In genomic region chr5:55624841-55625602, GRCh38 we compare ENCODE assay signal across 20 cellular contexts.
DNase-seq lines count a peak whose midpoint lies in the region; ATAC-seq and TF ChIP-seq lines count a peak whose summit lies in the region.
"Had no signal": no experiment of that assay in that cellular context is flagged by ENCODE, and none has a peak within 500 bp of the region (broad histone marks: within the 10 kb centered on the region; RNA-seq: fewer than 3 reads in every experiment).

No MANE protein-coding gene starts in this region.

- 0 out of 2 replicates have a peak, but pooled peaks cover 3% of the 10 kb centered on the region for H3F3A ChIP-seq in GM23338 (replicated peaks; ENCODE audit: low read depth)
- H3F3A ChIP-seq in smooth muscle cell (ENCODE audit: low read depth): peaks cover 8% of the 10 kb centered on the region

- H3K9me3 Mint-ChIP-seq in GM23338 (no peaks in the 10 kb centered on the region), brain (no peaks in the 10 kb centered on the region)
- H3K9me3 Mint-ChIP-seq: activated CD4-positive, alpha-beta T cell treated with anti-CD3 and anti-CD28 coated beads, Interleukin-2, amount 10 ng/mL, durations not matched to agents 24 days and 14 days; natural killer cell; stimulated activated naive CD8-positive, alpha-beta T cell treated with anti-CD3 and anti-CD28 coated beads, Interleukin-15, Interleukin-2, amounts not matched to agents 100 ng/mL and 50 ng/mL, for 24 hours had no signal

- 70% methylated on average over 8 of the region's 8 CpGs for WGBS in right lobe of liver (ENCODE audit: insufficient coverage, low coverage, low lambda C conversion rate, missing lambda C conversion rate)
- 43% methylated on average over 8 of the region's 8 CpGs for WGBS in smooth muscle cell (ENCODE audit: low lambda C conversion rate)

- no peaks in the 10 kb centered on the region for H3K79me2 ChIP-seq in GM23338 (replicated peaks; ENCODE audit: insufficient read depth)
- no peaks in the 10 kb centered on the region for H3K79me2 ChIP-seq in smooth muscle cell (ENCODE audit: low read depth)

- no peaks in the 10 kb centered on the region for H3K9me3 ChIP-seq in right lobe of liver
- H3K9me3 ChIP-seq in smooth muscle cell (replicated peaks; ENCODE audit: low read depth): no peaks in the 10 kb centered on the region
- H3K9me3 ChIP-seq: Peyer's patch, SK-N-SH had no signal

- peak overlapping the region; percentile 69 for H3K4me2 ChIP-seq in GM23338
- H3K4me2 ChIP-seq in smooth muscle cell: peak overlapping the region; percentile 15
- H3K4me2 ChIP-seq: KMS-11, SK-N-SH had no signal

- peak overlapping the region; percentile 50 for H3K4me3 Mint-ChIP-seq in GM23338
- H3K4me3 Mint-ChIP-seq in brain: no peak overlapping the region
- H3K4me3 Mint-ChIP-seq: natural killer cell; stimulated activated naive CD8-positive, alpha-beta T cell treated with anti-CD3 and anti-CD28 coated beads, Interleukin-15, Interleukin-2, amounts not matched to agents 100 ng/mL and 50 ng/mL, for 24 hours had no signal

- TF ChIP-seq POLR2A in right lobe of liver (IDR thresholded peaks at IDR 0.05): no peak

- H3K4me1 ChIP-seq in GM23338 (ENCODE audit: insufficient read depth) (peaks cover 44% of the 10 kb centered on the region), right lobe of liver (peaks cover 0 to 52% (median 19%) of the 10 kb centered on the region in 4 donors), smooth muscle cell (ENCODE audit: low read depth) (peaks cover 36% of the 10 kb centered on the region)
- H3K4me1 ChIP-seq: foreskin keratinocyte had no signal

- ATAC-seq in GM23338 (peak; percentile 59), right lobe of liver (peak in 1 of 4 donors; percentile 11), GM18520 (IDR thresholded peaks at IDR 0.05; ENCODE audit: unreplicated experiment) (no peak)
- ATAC-seq: foreskin keratinocyte, natural killer cell had no signal

- H4K20me1 ChIP-seq in GM23338 (replicated peaks; ENCODE audit: insufficient read depth) (no peaks in the 10 kb centered on the region), smooth muscle cell (ENCODE audit: low read depth) (no peaks in the 10 kb centered on the region)

- H3K9me2 ChIP-seq in GM23338 (ENCODE audit: insufficient read depth): no peaks in the 10 kb centered on the region
- H3K9me2 ChIP-seq: SK-N-SH had no signal

- DNase-seq in GM23338 (ENCODE audit: low spot score): peak; percentile 59
- DNase-seq in right lobe of liver: no peak
- DNase-seq in smooth muscle cell (lab: John Stamatoyannopoulos, UW; ENCODE audit: unreplicated experiment): no peak
- no peak for DNase-seq in substantia nigra (lab: John Stamatoyannopoulos, UW)
- no peak for DNase-seq in NCI-H2081 treated with DMSO at 0.1 percent for 48 hours (lab: John Stamatoyannopoulos, UW)
- no peak for DNase-seq in NCI-H748 (lab: John Stamatoyannopoulos, UW; ENCODE audit: unreplicated experiment)
- DNase-seq: activated CD4-positive, alpha-beta T cell treated with anti-CD3 and anti-CD28 coated beads, Interleukin-2, amount 10 ng/mL, durations not matched to agents 24 days and 14 days; activated CD8-positive, alpha-beta memory T cell treated with anti-CD3 and anti-CD28 coated beads, Interleukin-2, amount 50 U/mL, for 48 hours; foreskin keratinocyte; natural killer cell; NCI-H1105; Peyer's patch; SK-N-SH; stimulated activated CD4-positive, alpha-beta T cell treated with anti-CD3 and anti-CD28 coated beads, Interleukin-15, amount 100 ng/mL, for 24 hours had no signal

- H3K4me3 ChIP-seq in GM23338: peak overlapping the region; percentile 36
- H3K4me3 ChIP-seq in right lobe of liver: no peak overlapping the region
- no peak overlapping the region for H3K4me3 ChIP-seq in smooth muscle cell
- H3K4me3 ChIP-seq: lung, Peyer's patch had no signal

- H3K36me3 Mint-ChIP-seq in GM23338 (ENCODE audit: low read depth): peaks cover 4% of the 10 kb centered on the region; the same call in 2 of the 3 replicates
- H3K36me3 Mint-ChIP-seq in brain: peaks cover 4% of the 10 kb centered on the region
- H3K36me3 Mint-ChIP-seq: natural killer cell had no signal

- H3K27ac Mint-ChIP-seq in GM23338 (peak overlapping the region; percentile 97), brain (peak overlapping the region; percentile 20 to 93 (median 81))
- H3K27ac Mint-ChIP-seq: natural killer cell; progenitor cell of endocrine pancreas; stimulated activated naive CD8-positive, alpha-beta T cell treated with anti-CD3 and anti-CD28 coated beads, Interleukin-15, Interleukin-2, amounts not matched to agents 100 ng/mL and 50 ng/mL, for 24 hours had no signal

- H3K36me3 ChIP-seq in GM23338 (ENCODE audit: insufficient read depth) (no peaks in the 10 kb centered on the region), right lobe of liver (no peaks in the 10 kb centered on the region), smooth muscle cell (ENCODE audit: low read depth) (no peaks in the 10 kb centered on the region)
- H3K36me3 ChIP-seq: Peyer's patch had no signal

- H3K4me1 Mint-ChIP-seq in GM23338 (peaks cover 47% of the 10 kb centered on the region), brain (peaks cover 45% of the 10 kb centered on the region)
- H3K4me1 Mint-ChIP-seq: natural killer cell had no signal

- no peak for TF ChIP-seq CTCF in GM23338 (conservative IDR thresholded peaks at IDR 0.05; ENCODE audit: low read depth in 2 of 2)
- TF ChIP-seq CTCF in brain (conservative IDR thresholded peaks at IDR 0.05): no peak
- TF ChIP-seq CTCF in right lobe of liver (IDR thresholded peaks at IDR 0.05): no peak
- no peak for TF ChIP-seq CTCF in smooth muscle cell (IDR thresholded peaks at IDR 0.05; ENCODE audit: borderline replicate concordance, insufficient read depth, poor library complexity, severe bottlenecking)

- no peaks in the 10 kb centered on the region for H3K27me3 ChIP-seq in GM23338 (ENCODE audit: insufficient read depth)
- no peaks in the 10 kb centered on the region for H3K27me3 ChIP-seq in right lobe of liver
- H3K27me3 ChIP-seq in smooth muscle cell (ENCODE audit: low read depth): no peaks in the 10 kb centered on the region
- H3K27me3 ChIP-seq: foreskin keratinocyte, Peyer's patch had no signal

- intact Hi-C loops in right lobe of liver (cut with DNase I): no loop called here

- H2AFZ ChIP-seq in GM23338: no peak overlapping the region
- H2AFZ ChIP-seq in smooth muscle cell (ENCODE audit: low read depth): no peak overlapping the region

- peak overlapping the region; percentile 94 for H3K27ac ChIP-seq in GM23338 (ENCODE audit: low read depth)
- H3K27ac ChIP-seq in right lobe of liver: peak overlapping the region; percentile 52 to 77 (median 71)
- H3K27ac ChIP-seq in smooth muscle cell (ENCODE audit: low read depth): peak overlapping the region; percentile 9
- no peak overlapping the region for H3K27ac ChIP-seq in substantia nigra (ENCODE audit: low read depth, low read length, poor library complexity, severe bottlenecking)
- H3K27ac ChIP-seq: foreskin keratinocyte, KMS-11 had no signal

- H3K27me3 Mint-ChIP-seq in GM23338 (ENCODE audit: insufficient read depth, low read depth, poor library complexity) (no peaks in the 10 kb centered on the region), brain (no peaks in the 10 kb centered on the region)
- H3K27me3 Mint-ChIP-seq: activated CD4-positive, alpha-beta T cell treated with anti-CD3 and anti-CD28 coated beads, Interleukin-2, amount 10 ng/mL, durations not matched to agents 24 days and 14 days; progenitor cell of endocrine pancreas; stimulated activated naive CD8-positive, alpha-beta T cell treated with anti-CD3 and anti-CD28 coated beads, Interleukin-15, Interleukin-2, amounts not matched to agents 100 ng/mL and 50 ng/mL, for 24 hours had no signal

- H3K9ac ChIP-seq in smooth muscle cell (ENCODE audit: low read depth): no peak overlapping the region
- H3K9ac ChIP-seq: KMS-11, SK-N-SH had no signal

TF ChIP-seq in GM23338, 12 proteins besides CTCF, POLR2A, EP300 and RAD21 (continues in another document):
- no peak for TF ChIP-seq JUNB (IDR thresholded peaks at IDR 0.05; ENCODE audit: unreplicated experiment)
- TF ChIP-seq EZH2 (IDR thresholded peaks at IDR 0.05; ENCODE audit: low read depth, unreplicated experiment): no peak
- TF ChIP-seq ETS1 (IDR thresholded peaks at IDR 0.05): no peak
